26 cellular contexts compared by ENCODE assay signal in genomic region chr9:116213673-116214047, GRCh38.
"Had no signal": no experiment of that assay in that cellular context is flagged by ENCODE, and none has a peak within 500 bp of the region (broad histone marks: within the 10 kb centered on the region; RNA-seq: fewer than 3 reads in every experiment).

No MANE protein-coding gene starts in this region.

- H3K27ac ChIP-seq: lower lobe of right lung, neural progenitor cell, neutrophil, ovary, right atrium auricular region, right lobe of liver, tibial nerve, uterus had no signal

- H3K9me3 Mint-ChIP-seq: nephron; neural progenitor cell; stimulated activated naive CD8-positive, alpha-beta T cell treated with anti-CD3 and anti-CD28 coated beads, Interleukin-15, amount 100 ng/mL, for 72 hours; type B pancreatic cell had no signal

- H3K4me3 ChIP-seq: lower lobe of right lung, neural progenitor cell, ovary, right atrium auricular region, right lobe of liver, smooth muscle cell, tibial nerve, uterus had no signal

- H3K9me3 ChIP-seq: lower lobe of right lung, neutrophil, ovary, right atrium auricular region, right lobe of liver, tibial nerve, uterus had no signal

- H3K36me3 Mint-ChIP-seq: naive thymus-derived CD8-positive, alpha-beta T cell; stimulated activated memory B cell treated with anti-CD40 and anti-IgM and Interleukin-4, amounts not matched to agents 10 μg/mL and 1 μg/mL and 100 μg/mL, for 72 hours had no signal

- H2AFZ ChIP-seq: neural progenitor cell had no signal

- H3K9ac ChIP-seq: neural progenitor cell had no signal

- H3K4me1 ChIP-seq: lower lobe of right lung, neural progenitor cell, right atrium auricular region, right lobe of liver, uterus had no signal

- ATAC-seq: left lobe of liver; lower lobe of right lung; naive thymus-derived CD8-positive, alpha-beta T cell; right lobe of liver; stimulated activated memory B cell treated with anti-CD40 and anti-IgM and Interleukin-4, amounts not matched to agents 10 μg/mL and 1 μg/mL and 100 μg/mL, for 72 hours; stimulated activated naive CD8-positive, alpha-beta T cell treated with anti-CD3 and anti-CD28 coated beads, Interleukin-15, amount 100 ng/mL, for 72 hours had no signal

- H3K27ac Mint-ChIP-seq: naive thymus-derived CD8-positive, alpha-beta T cell; nephron; neural progenitor cell; progenitor cell of endocrine pancreas; stimulated activated memory B cell treated with anti-CD40 and anti-IgM and Interleukin-4, amounts not matched to agents 10 μg/mL and 1 μg/mL and 100 μg/mL, for 72 hours; stimulated activated naive CD8-positive, alpha-beta T cell treated with anti-CD3 and anti-CD28 coated beads, Interleukin-15, amount 100 ng/mL, for 72 hours; type B pancreatic cell had no signal

- H3K4me3 Mint-ChIP-seq: naive thymus-derived CD8-positive, alpha-beta T cell; nephron; neural progenitor cell; stimulated activated memory B cell treated with anti-CD40 and anti-IgM and Interleukin-4, amounts not matched to agents 10 μg/mL and 1 μg/mL and 100 μg/mL, for 72 hours; stimulated activated naive CD8-positive, alpha-beta T cell treated with anti-CD3 and anti-CD28 coated beads, Interleukin-15, amount 100 ng/mL, for 72 hours; type B pancreatic cell had no signal

- H3K27me3 ChIP-seq: neural progenitor cell, neutrophil, ovary, right atrium auricular region, right lobe of liver, tibial nerve, uterus had no signal

- H3K4me2 ChIP-seq: neural progenitor cell, smooth muscle cell had no signal

- H3K4me1 Mint-ChIP-seq: naive thymus-derived CD8-positive, alpha-beta T cell; neural progenitor cell; stimulated activated memory B cell treated with anti-CD40 and anti-IgM and Interleukin-4, amounts not matched to agents 10 μg/mL and 1 μg/mL and 100 μg/mL, for 72 hours; stimulated activated naive CD8-positive, alpha-beta T cell treated with anti-CD3 and anti-CD28 coated beads, Interleukin-15, amount 100 ng/mL, for 72 hours had no signal

- DNase-seq: islet precursor cell; lower lobe of right lung; mammary epithelial cell; mesenchymal stem cell; naive thymus-derived CD8-positive, alpha-beta T cell; occipital lobe; ovary; right lobe of liver; stimulated activated CD4-positive, alpha-beta T cell treated with anti-CD3 and anti-CD28 coated beads, Interleukin-1b, Interleukin-23, amount 100 ng/mL, for 48 hours; stimulated activated CD4-positive, alpha-beta T cell treated with anti-CD3 and anti-CD28 coated beads, Interleukin-2, amount 100 ng/mL, for 48 hours; stimulated activated CD4-positive, alpha-beta T cell treated with anti-CD3 and anti-CD28 coated beads, Interleukin-4, amount 100 ng/mL, for 4 hours; stimulated activated CD8-positive, alpha-beta memory T cell treated with anti-CD3 and anti-CD28 coated beads, Interleukin-4, amount 100 ng/mL, for 48 hours; stimulated activated naive CD4-positive, alpha-beta T cell treated with Interleukin-2 at 50 U/mL for 16 hours; stimulated activated naive CD8-positive, alpha-beta T cell treated with anti-CD3 and anti-CD28 coated beads, Interleukin-15, amount 100 ng/mL, for 72 hours; substantia nigra; uterus had no signal

- H3K27me3 Mint-ChIP-seq: stimulated activated memory B cell treated with anti-CD40 and anti-IgM and Interleukin-4, amounts not matched to agents 10 μg/mL and 1 μg/mL and 100 μg/mL, for 72 hours; stimulated activated naive CD8-positive, alpha-beta T cell treated with anti-CD3 and anti-CD28 coated beads, Interleukin-15, amount 100 ng/mL, for 72 hours had no signal

- H3K36me3 ChIP-seq: lower lobe of right lung, neural progenitor cell, neutrophil, ovary, right lobe of liver, uterus had no signal
